Comparison of ENCODE assay signal across 8 cellular contexts in genomic region chr6:41200901-41201783, GRCh38. TPM values are rescaled to one million over a fixed set of nuclear protein-coding genes. Genes with fewer than 3 reads are reported as not detected.
A peak's percentile ranks its signal among the peaks of the same experiment; 100 is the strongest.
DNase-seq lines count a peak whose midpoint lies in the region; ATAC-seq and TF ChIP-seq lines count a peak whose summit lies in the region.

A gene with protein sequence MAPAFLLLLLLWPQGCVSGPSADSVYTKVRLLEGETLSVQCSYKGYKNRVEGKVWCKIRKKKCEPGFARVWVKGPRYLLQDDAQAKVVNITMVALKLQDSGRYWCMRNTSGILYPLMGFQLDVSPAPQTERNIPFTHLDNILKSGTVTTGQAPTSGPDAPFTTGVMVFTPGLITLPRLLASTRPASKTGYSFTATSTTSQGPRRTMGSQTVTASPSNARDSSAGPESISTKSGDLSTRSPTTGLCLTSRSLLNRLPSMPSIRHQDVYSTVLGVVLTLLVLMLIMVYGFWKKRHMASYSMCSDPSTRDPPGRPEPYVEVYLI (minus strand): TSS chr6:41201149. CDS start chr6:41201008, 141 bp downstream.

- no peaks in the 10 kb centered on the region for H4K20me1 ChIP-seq in DND-41 (ENCODE audit: insufficient read depth, low read length)

- no peaks in the 10 kb centered on the region for H3K9me3 ChIP-seq in DND-41 (ENCODE audit: insufficient read depth, low read length, severe bottlenecking)
- no peaks in the 10 kb centered on the region for H3K9me3 ChIP-seq in lower lobe of right lung

- H3K27ac ChIP-seq in DND-41 (ENCODE audit: low read length) (peak within 1 kb of the TSS; percentile 92), lower lobe of right lung (peak within 1 kb of the TSS; percentile 80)

- no peaks in the 10 kb centered on the region for H3K36me3 ChIP-seq in DND-41 (ENCODE audit: insufficient read depth, low read length)
- no peaks in the 10 kb centered on the region for H3K36me3 ChIP-seq in lower lobe of right lung

- H3K27me3 ChIP-seq in DND-41 (ENCODE audit: insufficient read depth, low read length, poor library complexity) (no peaks in the 10 kb centered on the region), lower lobe of right lung (ENCODE audit: low read depth) (no peaks in the 10 kb centered on the region)

- intact Hi-C loops in lower lobe of right lung (cut with DNase I) = no loop called here

- peak; percentile 32 for TF ChIP-seq CTCF in DND-41 (IDR thresholded peaks at IDR 0.05; ENCODE audit: borderline replicate concordance, extremely low read depth, low read length, poor library complexity, severe bottlenecking)
- TF ChIP-seq CTCF in lower lobe of right lung (IDR thresholded peaks at IDR 0.05) = no peak

- ATAC-seq in DND-41 (ENCODE audit: insufficient read depth, low read depth) = peak; percentile 62
- peak; percentile 21 for ATAC-seq in HG03064 (IDR thresholded peaks at IDR 0.05; ENCODE audit: low read depth, unreplicated experiment)
- ATAC-seq in lower lobe of right lung = peak; percentile 45 to 55
- no peak for ATAC-seq in GM18909 (IDR thresholded peaks at IDR 0.05; ENCODE audit: poor library complexity, unreplicated experiment)

- peak within 1 kb of the TSS; percentile 61 for H3K4me2 ChIP-seq in DND-41 (ENCODE audit: insufficient read depth, low read length)

- no peaks in the 10 kb centered on the region for H3K79me2 ChIP-seq in DND-41 (ENCODE audit: insufficient read depth, low read length)

- H3K4me3 ChIP-seq in DND-41 (ENCODE audit: low read depth in 1 of 2, low read length in 2 of 2) = peak within 1 kb of the TSS in 1 of 2 experiments; percentile 47; a peak in 2 of 4 replicates
- no peak within 1 kb of the TSS for H3K4me3 ChIP-seq in lower lobe of right lung

- peak within 1 kb of the TSS; percentile 52 for H2AFZ ChIP-seq in DND-41 (ENCODE audit: low read depth, low read length)

- peak within 1 kb of the TSS; percentile 59 for H3K9ac ChIP-seq in DND-41 (ENCODE audit: low read depth, low read length)

- H3K4me1 ChIP-seq in DND-41 (ENCODE audit: insufficient read depth, low read length) = peaks cover 58% of the 10 kb centered on the region
- H3K4me1 ChIP-seq in lower lobe of right lung = peaks cover 15% of the 10 kb centered on the region

- peak; percentile 91 for DNase-seq in DND-41
- DNase-seq in activated CD4-positive, alpha-beta T cell treated with anti-CD3 and anti-CD28 coated beads, Interleukin-2, amount 50 U/mL, for 48 hours = peak; percentile 34 to 43
- DNase-seq in lower lobe of right lung = peak; percentile 55
- no peak for DNase-seq in NCI-H146 (lab: John Stamatoyannopoulos, UW)
- DNase-seq in cerebellum (ENCODE audit: low spot score) = no peak
- no peak for DNase-seq in kidney tubule cell (ENCODE audit: low spot score)

RNA-seq across cellular contexts. Expression of the gene that starts here (rescaled TPM):
- total RNA-seq in lower lobe of right lung = 1.4 TPM
- total RNA-seq in cerebellum = 0.09 TPM

Comparison
In these comparisons a context has a peak if more than half of its experiments do, and no peak if none do; other contexts are left out.
1. DNase-seq: peak in DND-41 (single experiment), activated CD4-positive, alpha-beta T cell treated with anti-CD3 and anti-CD28 coated beads, Interleukin-2, amount 50 U/mL, for 48 hours (2 of 2) and lower lobe of right lung (single experiment); none in NCI-H146 (single experiment), cerebellum (single experiment) and kidney tubule cell (single experiment).